20 cellular contexts compared by ENCODE assay signal in the genomic region with DNA sequence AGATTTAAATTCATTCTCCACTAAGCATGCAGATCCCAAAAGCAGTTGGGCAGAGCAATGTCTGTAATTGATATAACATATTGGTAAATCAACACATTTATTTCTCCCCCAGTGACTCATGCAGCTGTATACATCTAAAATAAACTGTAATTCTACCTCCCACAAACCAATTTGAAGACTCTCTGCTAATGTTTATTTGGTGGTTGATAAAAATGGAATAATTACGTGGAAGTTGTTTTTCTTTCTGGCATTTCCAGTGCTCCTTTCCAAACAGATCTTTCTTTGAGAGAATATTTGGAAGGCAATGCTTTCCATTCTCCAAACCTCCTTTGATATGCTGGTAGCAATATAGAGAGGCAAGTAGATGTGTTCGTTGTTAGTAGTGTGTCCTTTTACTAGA.
DNase-seq lines count a peak whose midpoint lies in the region; ATAC-seq and TF ChIP-seq lines count a peak whose summit lies in the region.
"Had no signal": no experiment of that assay in that cellular context is flagged by ENCODE, and none has a peak within 500 bp of the region (broad histone marks: within the 10 kb centered on the region; RNA-seq: fewer than 3 reads in every experiment).

No MANE protein-coding gene starts in this region.

- TF ChIP-seq POLR2A in Peyer's patch (IDR thresholded peaks at IDR 0.05) = no peak

- H3K23ac ChIP-seq in mesenchymal stem cell (ENCODE audit: low read length in 2 of 2) = no peak overlapping the region

- no peak overlapping the region for H2BK15ac ChIP-seq in mesenchymal stem cell (ENCODE audit: low read depth, poor library complexity, severe bottlenecking)

- no peak overlapping the region for H3K4me3 ChIP-seq in Karpas-422 (ENCODE audit: low read length)
- H3K4me3 ChIP-seq in mesenchymal stem cell (ENCODE audit: insufficient read depth in 1 of 2, low read depth in 1 of 2, low read length in 2 of 2) = no peak overlapping the region
- H3K4me3 ChIP-seq in neural progenitor cell = no peak overlapping the region
- no peak overlapping the region for H3K4me3 ChIP-seq in Peyer's patch
- H3K4me3 ChIP-seq: A549; BLaER1 treated with 17β-estradiol and CSF1 and Interleukin-3, amounts not matched to agents 10 nM and 100 nM had no signal

- 89% methylated on average over 1 of the region's 2 CpGs for WGBS in mesenchymal stem cell

- H3K27me3 Mint-ChIP-seq in neural progenitor cell (ENCODE audit: insufficient read depth, low read depth) = no peaks in the 10 kb centered on the region
- H3K27me3 Mint-ChIP-seq: B cell; CD4-positive, alpha-beta T cell had no signal

- H4K20me1 ChIP-seq in Karpas-422 (ENCODE audit: insufficient read depth, low read depth, low read length) (no peaks in the 10 kb centered on the region), neural progenitor cell (ENCODE audit: low read depth) (no peaks in the 10 kb centered on the region)
- H4K20me1 ChIP-seq: BLaER1 treated with 17β-estradiol and CSF1 and Interleukin-3, amounts not matched to agents 10 nM and 100 nM had no signal

- H3K27me3 ChIP-seq in Karpas-422 (ENCODE audit: low read length) = no peaks in the 10 kb centered on the region
- H3K27me3 ChIP-seq in mesenchymal stem cell (ENCODE audit: control insufficient read depth in 1 of 2, insufficient read depth in 1 of 2, low read length in 2 of 2) = no peaks in the 10 kb centered on the region
- no peaks in the 10 kb centered on the region for H3K27me3 ChIP-seq in neural progenitor cell
- H3K27me3 ChIP-seq in Peyer's patch = no peaks in the 10 kb centered on the region
- H3K27me3 ChIP-seq: BLaER1 treated with 17β-estradiol and CSF1 and Interleukin-3, amounts not matched to agents 10 nM and 100 nM had no signal

- H3K36me3 ChIP-seq in Karpas-422 (ENCODE audit: insufficient read depth, low read length) (no peaks in the 10 kb centered on the region), mesenchymal stem cell (ENCODE audit: control insufficient read depth in 1 of 2, insufficient read depth in 2 of 2, low read depth in 1 of 2, low read length in 2 of 2) (no peaks in the 10 kb centered on the region), neural progenitor cell (no peaks in the 10 kb centered on the region), Peyer's patch (no peaks in the 10 kb centered on the region)
- H3K36me3 ChIP-seq: BLaER1 treated with 17β-estradiol and CSF1 and Interleukin-3, amounts not matched to agents 10 nM and 100 nM had no signal

- no peak overlapping the region for H2AFZ ChIP-seq in Karpas-422 (ENCODE audit: low read length)
- no peak overlapping the region for H2AFZ ChIP-seq in mesenchymal stem cell (ENCODE audit: low read depth, low read length)
- H2AFZ ChIP-seq in neural progenitor cell (replicated peaks) = no peak overlapping the region

- no peaks in the 10 kb centered on the region for H3F3A ChIP-seq in neural progenitor cell (ENCODE audit: low read depth)

- H3K9me3 Mint-ChIP-seq in neural progenitor cell = no peaks in the 10 kb centered on the region
- H3K9me3 Mint-ChIP-seq: CD4-positive, alpha-beta T cell; CD8-positive, alpha-beta T cell had no signal

- no peak for TF ChIP-seq CTCF in neural progenitor cell (IDR thresholded peaks at IDR 0.05)
- no peak for TF ChIP-seq CTCF in Peyer's patch (IDR thresholded peaks at IDR 0.05)

- no peak overlapping the region for H4K91ac ChIP-seq in mesenchymal stem cell (ENCODE audit: low read length)

- no peak overlapping the region for H3K4me2 ChIP-seq in Karpas-422 (ENCODE audit: low read depth, low read length, poor library complexity, severe bottlenecking)
- no peak overlapping the region for H3K4me2 ChIP-seq in mesenchymal stem cell (ENCODE audit: low read length, poor library complexity, severe bottlenecking)
- no peak overlapping the region for H3K4me2 ChIP-seq in neural progenitor cell
- H3K4me2 ChIP-seq: A549; BLaER1 treated with 17β-estradiol and CSF1 and Interleukin-3, amounts not matched to agents 10 nM and 100 nM had no signal

- H3K79me1 ChIP-seq in mesenchymal stem cell (replicated peaks; ENCODE audit: low read length, poor library complexity, severe bottlenecking) = no peaks in the 10 kb centered on the region

- H3K36me3 Mint-ChIP-seq in neural progenitor cell = no peaks in the 10 kb centered on the region
- H3K36me3 Mint-ChIP-seq: CD8-positive, alpha-beta T cell had no signal

- H3K79me2 ChIP-seq in Karpas-422 (ENCODE audit: low read length) (no peaks in the 10 kb centered on the region), neural progenitor cell (ENCODE audit: low read depth) (no peaks in the 10 kb centered on the region)

- no peaks in the 10 kb centered on the region for H3K9me3 ChIP-seq in Karpas-422 (ENCODE audit: low read length)
- no peaks in the 10 kb centered on the region for H3K9me3 ChIP-seq in mesenchymal stem cell (ENCODE audit: control insufficient read depth, low read length)
- H3K9me3 ChIP-seq in neural progenitor cell (ENCODE audit: low read depth) = no peaks in the 10 kb centered on the region
- no peaks in the 10 kb centered on the region for H3K9me3 ChIP-seq in Peyer's patch
- H3K9me3 ChIP-seq: A549; BLaER1 treated with 17β-estradiol and CSF1 and Interleukin-3, amounts not matched to agents 10 nM and 100 nM; Caco-2 had no signal

- H2BK120ac ChIP-seq in mesenchymal stem cell (ENCODE audit: low read depth, low read length) = no peak overlapping the region

- no peak overlapping the region for H3K4me3 Mint-ChIP-seq in neural progenitor cell
- H3K4me3 Mint-ChIP-seq: B cell; CD4-positive, alpha-beta T cell; CD8-positive, alpha-beta T cell had no signal

- H2AK5ac ChIP-seq in mesenchymal stem cell (ENCODE audit: low read length, severe bottlenecking) = no peak overlapping the region

- H3K9me2 ChIP-seq in Karpas-422 (replicated peaks; ENCODE audit: insufficient read depth, low read length) = no peaks in the 10 kb centered on the region

- no peaks in the 10 kb centered on the region for H3K4me1 Mint-ChIP-seq in neural progenitor cell
- H3K4me1 Mint-ChIP-seq: B cell had no signal

- H3K27ac ChIP-seq in Karpas-422 (ENCODE audit: low read length) (no peak overlapping the region), mesenchymal stem cell (ENCODE audit: low read length, poor library complexity, severe bottlenecking) (no peak overlapping the region), neural progenitor cell (no peak overlapping the region), Peyer's patch (no peak overlapping the region)
- H3K27ac ChIP-seq: 22Rv1; A549; BLaER1 treated with 17β-estradiol and CSF1 and Interleukin-3, amounts not matched to agents 10 nM and 100 nM; C4-2B had no signal

- H4K8ac ChIP-seq in mesenchymal stem cell (ENCODE audit: low read length) = no peak overlapping the region

- H2BK12ac ChIP-seq in mesenchymal stem cell (ENCODE audit: low read length in 2 of 2) = no peak overlapping the region

- no peak overlapping the region for H3K14ac ChIP-seq in mesenchymal stem cell (ENCODE audit: low read length in 2 of 2)

- no peak overlapping the region for H2BK5ac ChIP-seq in mesenchymal stem cell (ENCODE audit: low read depth, low read length, poor library complexity, severe bottlenecking)

- no peak overlapping the region for H3K27ac Mint-ChIP-seq in neural progenitor cell
- H3K27ac Mint-ChIP-seq: B cell; CD4-positive, alpha-beta T cell; CD8-positive, alpha-beta T cell had no signal

- ATAC-seq in GM18502 (IDR thresholded peaks at IDR 0.05; ENCODE audit: poor library complexity, unreplicated experiment) = no peak
- ATAC-seq: A549; CD8-positive, alpha-beta T cell had no signal

- peak; percentile 28 for DNase-seq in NCI-H2171 treated with DMSO at 0.1 percent for 48 hours (lab: John Stamatoyannopoulos, UW)
- DNase-seq in NCI-H2171 (lab: John Stamatoyannopoulos, UW) = no peak
- DNase-seq in Karpas-422 = peak; percentile 14
- DNase-seq in fibroblast of gingiva (ENCODE audit: low read depth) = peak; percentile 51
- peak; percentile 42 for DNase-seq in mesenchymal stem cell
- DNase-seq in neural progenitor cell (ENCODE audit: low spot score) = no peak
- DNase-seq in Peyer's patch = no peak
- DNase-seq: AML-193; Caco-2; Calu3; CD4-positive, alpha-beta T cell; CD8-positive, alpha-beta T cell; DMS79 treated with DMSO at 0.1 percent for 48 hours; GF-D8 had no signal

- no peak overlapping the region for H3K9ac ChIP-seq in Karpas-422 (ENCODE audit: low read length)
- no peak overlapping the region for H3K9ac ChIP-seq in mesenchymal stem cell (ENCODE audit: low read length)
- no peak overlapping the region for H3K9ac ChIP-seq in neural progenitor cell
- H3K9ac ChIP-seq: BLaER1 treated with 17β-estradiol and CSF1 and Interleukin-3, amounts not matched to agents 10 nM and 100 nM had no signal

- H3K18ac ChIP-seq in mesenchymal stem cell (ENCODE audit: low read depth in 1 of 2, low read length in 2 of 2) = no peak overlapping the region

- H3K4me1 ChIP-seq in Karpas-422 (ENCODE audit: low read length) (no peaks in the 10 kb centered on the region), mesenchymal stem cell (ENCODE audit: control insufficient read depth, insufficient read depth, low read depth, low read length) (no peaks in the 10 kb centered on the region), neural progenitor cell (no peaks in the 10 kb centered on the region), Peyer's patch (no peaks in the 10 kb centered on the region)
- H3K4me1 ChIP-seq: A549; BLaER1 treated with 17β-estradiol and CSF1 and Interleukin-3, amounts not matched to agents 10 nM and 100 nM; Caco-2 had no signal

- H3K4ac ChIP-seq in mesenchymal stem cell (ENCODE audit: low read depth in 1 of 2, low read length in 2 of 2) = no peak overlapping the region

Comparison
In these comparisons a context has a peak if more than half of its experiments do, and no peak if none do; other contexts are left out.
1. DNase-seq: peak in NCI-H2171 treated with DMSO at 0.1 percent for 48 hours (single experiment), Karpas-422 (single experiment), fibroblast of gingiva (single experiment) and mesenchymal stem cell (single experiment); none in NCI-H2171 (single experiment), neural progenitor cell (single experiment) and Peyer's patch (0 of 3).